ENCODE assay signal across 10 cellular contexts in genomic region chr16:53519417-53520091, GRCh38. TPM values are rescaled to one million over a fixed set of nuclear protein-coding genes. Genes with fewer than 3 reads are reported as not detected.
DNase-seq lines count a peak whose midpoint lies in the region; ATAC-seq, FAIRE-seq and TF ChIP-seq lines count a peak whose summit lies in the region.
"Had no signal": no experiment of that assay in that cellular context is flagged by ENCODE, and none has a peak within 500 bp of the region (broad histone marks: within the 10 kb centered on the region; RNA-seq: fewer than 3 reads in every experiment).

No MANE protein-coding gene starts in this region.

- H3K27ac ChIP-seq in HEK293 (ENCODE audit: extremely low read depth, low read depth, low read length) (no peak overlapping the region), K562 (ENCODE audit: extremely low read depth, low read depth, low read length) (no peak overlapping the region)

- H3K9me3 Mint-ChIP-seq in CD14-positive monocyte, result peaks cover 0 to 8% (median 4%) of the 10 kb centered on the region in 7 donors
- H3K9me3 Mint-ChIP-seq in naive thymus-derived CD8-positive, alpha-beta T cell, result no peaks in the 10 kb centered on the region

- no peak for ATAC-seq in K562
- ATAC-seq in naive thymus-derived CD8-positive, alpha-beta T cell, result peak; percentile 5 to 12
- ATAC-seq in HG03442 (IDR thresholded peaks at IDR 0.05; ENCODE audit: unreplicated experiment), result no peak
- ATAC-seq in HG02870 (IDR thresholded peaks at IDR 0.05; ENCODE audit: unreplicated experiment), result no peak

- CTCF ChIA-PET in HEK293 (lab: Yijun Ruan, JAX), result interaction anchor here (1.0 kb wide), 1 partner anchor 9 kb away, joined by 4 read pairs; no protein-coding TSS in a partner anchor
- CTCF ChIA-PET in K562 (lab: Yijun Ruan, JAX; ENCODE audit: low intra/inter-chr PET ratio), result no interaction called here

- H3K27ac Mint-ChIP-seq in CD14-positive monocyte, result peak overlapping the region; percentile 12 to 72 (median 33)
- peak overlapping the region in 9 of 10 donors; percentile 51 to 93 (median 86) for H3K27ac Mint-ChIP-seq in naive thymus-derived CD8-positive, alpha-beta T cell

- in situ Hi-C loops in K562 (cut with MboI), result loop anchor here (25.0 kb wide), 1 partner anchor 1332 kb away; no protein-coding TSS in a partner anchor

- no peak for FAIRE-seq in K562 (lab: Jason Lieb, UNC)

- H3K36me3 Mint-ChIP-seq in CD14-positive monocyte, result no peaks in the 10 kb centered on the region
- H3K36me3 Mint-ChIP-seq in naive thymus-derived CD8-positive, alpha-beta T cell, result no peaks in the 10 kb centered on the region

- 29% methylated on average over 8 of the region's 8 CpGs for WGBS in K562 (ENCODE audit: insufficient coverage, low coverage, missing lambda C conversion rate)

- intact Hi-C loops in CD14-positive monocyte (cut with micrococcal nuclease) (no loop called here), K562 (cut with micrococcal nuclease) (no loop called here)

- H3K27me3 Mint-ChIP-seq in CD14-positive monocyte (ENCODE audit: low read depth in 3 of 3), result peaks cover 20 to 52% (median 44%) of the 10 kb centered on the region in 3 donors
- peaks cover 4 to 55% (median 18%) of the 10 kb centered on the region in 5 donors for H3K27me3 Mint-ChIP-seq in naive thymus-derived CD8-positive, alpha-beta T cell

- H2AFZ ChIP-seq in K562 (ENCODE audit: low read depth, low read length), result no peak overlapping the region; the same call in 1 of the 2 replicates

- H3K27me3 ChIP-seq in K562 (ENCODE audit: control insufficient read depth in 2 of 2, insufficient read depth in 2 of 2, low read length in 2 of 2), result peaks cover 20 to 35% of the 10 kb centered on the region in 2 experiments

- no peak overlapping the region for H3K4me2 ChIP-seq in K562 (ENCODE audit: insufficient read depth, low read length)

- H3K79me2 ChIP-seq in K562 (ENCODE audit: control insufficient read depth, insufficient read depth, low read length), result no peaks in the 10 kb centered on the region

- no peaks in the 10 kb centered on the region for H3K36me3 ChIP-seq in HEK293 (ENCODE audit: control insufficient read depth in 2 of 2, insufficient read depth in 1 of 2, low read length in 2 of 2)
- H3K36me3 ChIP-seq in K562 (ENCODE audit: control insufficient read depth, insufficient read depth, low read length), result no peaks in the 10 kb centered on the region

- H3K4me3 Mint-ChIP-seq in CD14-positive monocyte, result peak overlapping the region; percentile 51 to 87
- peak overlapping the region; percentile 68 to 87 (median 77) for H3K4me3 Mint-ChIP-seq in naive thymus-derived CD8-positive, alpha-beta T cell

- no peak for TF ChIP-seq POLR2A in K562 (conservative IDR thresholded peaks at IDR 0.05)

- no peaks in the 10 kb centered on the region for H4K20me1 ChIP-seq in K562 (replicated peaks; ENCODE audit: control insufficient read depth, insufficient read depth, low read length)

- H3K9me3 ChIP-seq in HEK293 (ENCODE audit: control insufficient read depth, insufficient read depth, low read depth, low read length), result no peaks in the 10 kb centered on the region
- no peaks in the 10 kb centered on the region for H3K9me3 ChIP-seq in K562 (replicated peaks; ENCODE audit: control insufficient read depth, insufficient read depth, low read depth, low read length)

- H3K4me3 ChIP-seq in HEK293 (ENCODE audit: low read depth, low read length), result no peak overlapping the region
- H3K4me3 ChIP-seq in K562, result no peak overlapping the region

- no peak for TF ChIP-seq EP300 in K562 (IDR thresholded peaks at IDR 0.05; ENCODE audit: low read length)

- TF ChIP-seq CTCF in CD14-positive monocyte (IDR thresholded peaks at IDR 0.05) (no peak), HEK293 (tag by site-specific recombination; IDR thresholded peaks at IDR 0.05) (no peak), K562 (IDR thresholded peaks at IDR 0.05 in 2 of 3, conservative IDR thresholded peaks at IDR 0.05 in 1 of 3; ENCODE audit: insufficient read depth in 2 of 3, low read depth in 1 of 3, low read length in 3 of 3) (no peak)

- BruUV-seq in K562 (replicated peaks; lab: Mats Ljungman, UMichigan), result no TSS peak

- H3K9me1 ChIP-seq in K562 (ENCODE audit: control insufficient read depth, insufficient read depth, low read length), result no peaks in the 10 kb centered on the region

- no peak for TF ChIP-seq RAD21 in K562 (CRISPR knock-in tag; conservative IDR thresholded peaks at IDR 0.05 in 1 of 2, IDR thresholded peaks at IDR 0.05 in 1 of 2)

- H3K4me1 ChIP-seq in HEK293 (ENCODE audit: control insufficient read depth, insufficient read depth, low read length) (no peaks in the 10 kb centered on the region), K562 (replicated peaks in 1 of 2; ENCODE audit: control insufficient read depth in 2 of 2, insufficient read depth in 2 of 2, low read length in 2 of 2) (peaks cover 0 to 6% of the 10 kb centered on the region in 2 experiments; a peak in 2 of 5 replicates)

- no peak overlapping the region for H3K9ac ChIP-seq in K562 (ENCODE audit: insufficient read depth in 1 of 2, low read depth in 2 of 2, low read length in 2 of 2)

- POLR2A ChIA-PET in HEK293 (lab: Yijun Ruan, JAX) (no interaction called here), K562 (lab: Yijun Ruan, JAX) (no interaction called here)
- POLR2A ChIA-PET in naive thymus-derived CD8-positive, alpha-beta T cell (lab: Charles Lee), result interaction anchor here (0.5 to 2.4 kb wide), 4 partner anchors 16 to 374 kb away, joined by 3 to 13 read pairs (median 3); partner anchors contain the start of gene AKTIP

- DNase-seq in CD14-positive monocyte (ENCODE audit: low spot score), result no peak
- no peak for DNase-seq in K562 (ENCODE audit: extremely low read depth in 1 of 4, low spot score in 3 of 4)
- DNase-seq in naive thymus-derived CD8-positive, alpha-beta T cell, result no peak
- DNase-seq in NCI-H1930 (lab: John Stamatoyannopoulos, UW), result no peak
- DNase-seq in ureter (ENCODE audit: low spot score), result no peak
- DNase-seq: Calu3, NCI-H510A had no signal

- peaks cover 26% of the 10 kb centered on the region for H3K4me1 Mint-ChIP-seq in CD14-positive monocyte
- peaks cover 28 to 55% (median 52%) of the 10 kb centered on the region in 4 donors for H3K4me1 Mint-ChIP-seq in naive thymus-derived CD8-positive, alpha-beta T cell

TF ChIP-seq in HEK293, 187 proteins besides CTCF, POLR2A, EP300 and RAD21 (continues in another document):
- TF ChIP-seq SP7 (tag by site-specific recombination; IDR thresholded peaks at IDR 0.05) (no peak), OSR2 (tag by site-specific recombination; IDR thresholded peaks at IDR 0.05) (no peak), ZNF26 (tag by site-specific recombination; IDR thresholded peaks at IDR 0.05) (no peak), ZNF121 (tag by site-specific recombination; IDR thresholded peaks at IDR 0.05) (peak; percentile 77), GFI1B (tag by site-specific recombination; IDR thresholded peaks at IDR 0.05) (no peak)

TF ChIP-seq in K562, 482 proteins besides CTCF, POLR2A, EP300 and RAD21:
- peak; percentile 89 for TF ChIP-seq ZNF121 (CRISPR knock-in tag; conservative IDR thresholded peaks at IDR 0.05)
- no peak for TF ChIP-seq RBM39 (optimal IDR thresholded peaks at IDR 0.05; ENCODE audit: low read depth, low read length)
- no peak for TF ChIP-seq ZBTB12 (CRISPR knock-in tag; IDR thresholded peaks at IDR 0.05)
- TF ChIP-seq ZNF561 (CRISPR knock-in tag; conservative IDR thresholded peaks at IDR 0.05), result no peak
- TF ChIP-seq BACH1 (tag; IDR thresholded peaks at IDR 0.05), result no peak
- no peak for TF ChIP-seq CEBPG (CRISPR knock-in tag; IDR thresholded peaks at IDR 0.05)
- TF ChIP-seq CEBPG (tag; conservative IDR thresholded peaks at IDR 0.05 in 1 of 2, IDR thresholded peaks at IDR 0.05 in 1 of 2), result peak in 1 of 2 experiments; percentile 50; a peak in 1 of 4 replicates
TF ChIP-seq in K562: peak in this region for 2.

RNA-seq across cellular contexts. Expression of gene AKTIP, which starts 16.5 kb away (rescaled TPM):
- polyA plus RNA-seq in CD14-positive monocyte (1 to 10 TPM; 5.8 to 9.9 TPM), K562 (2011; rRNA removed) (10.7 and 11.4 TPM in 2 replicates), K562 (2014; fragmentation: Illumina TruSeq; extraction: Trizol) (5.3 and 6.4 TPM in 2 replicates), K562 (2014; fragmentation: Nextera tagmentation; extraction: Ambion mirVana) (1 to 10 TPM; 4.1 to 6.0 TPM), K562 (2014; rRNA removed) (3.2 and 6.6 TPM in 2 replicates)
- 19.7 and 21.6 TPM in 2 replicates for total RNA-seq in K562 (2011; cell fraction: chromatin; rRNA removed; ENCODE audit: low replicate concordance)
- 11.4 and 13.8 TPM in 2 replicates for total RNA-seq in K562 (2011; cell fraction: nucleolus; rRNA removed)
- 17.3 and 19.6 TPM in 2 replicates for total RNA-seq in K562 (2011; cell fraction: nucleoplasm; rRNA removed)
- total RNA-seq in K562 (2014; rRNA removed) (3.0 and 4.3 TPM in 2 replicates), K562 (2014; rRNA removed; fragmentation: Illumina TruSeq; extraction: Trizol) (4.7 and 7.0 TPM in 2 replicates), K562 (2015; rRNA removed; fragmentation: Illumina TruSeq; extraction: Trizol) (3.4 and 4.3 TPM in 2 replicates), K562 (2021) (4.4 and 4.8 TPM in 2 replicates), ureter (59.6 TPM)
- 2.7 and 7.8 TPM in 2 replicates for polyA plus RNA-seq in K562 (2011; cell fraction: cytosol; rRNA removed)
- polyA plus RNA-seq in K562 (2011; cell fraction: nucleus; rRNA removed), result 11.6 and 21.6 TPM in 2 replicates
- 4.4 and 6.9 TPM in 2 replicates for polyA plus RNA-seq in K562 (2012)
- 8.6 and 11.5 TPM in 2 replicates for polyA minus RNA-seq in K562 (2011; rRNA and poly(A)+ RNA removed)
- 2.6 and 4.7 TPM in 2 replicates for polyA minus RNA-seq in K562 (2011; cell fraction: cytosol; rRNA and poly(A)+ RNA removed)
- polyA minus RNA-seq in K562 (2011; cell fraction: nucleus; rRNA and poly(A)+ RNA removed), result 5.0 and 8.0 TPM in 2 replicates
- total RNA-seq in naive thymus-derived CD8-positive, alpha-beta T cell, result 100 to 1,000 TPM; 155 to 159 TPM
- 100 to 1,000 TPM in 2 of 3 donors, 10 to 100 TPM in 1; 60.3 to 124 (median 114) TPM for polyA plus RNA-seq in naive thymus-derived CD8-positive, alpha-beta T cell

Comparison
In these comparisons a context has a peak if more than half of its experiments do, and no peak if none do; other contexts are left out.
1. ATAC-seq: peak in naive thymus-derived CD8-positive, alpha-beta T cell (2 of 2); none in K562 (single experiment), HG03442 (single experiment) and HG02870 (single experiment).